9 cellular contexts compared by ENCODE assay signal in genomic region chr12:82688619-82689018, GRCh38. TPM values are rescaled to one million over a fixed set of nuclear protein-coding genes. Genes with fewer than 3 reads are reported as not detected.
DNase-seq lines count a peak whose midpoint lies in the region; ATAC-seq and TF ChIP-seq lines count a peak whose summit lies in the region.
"Had no signal": no experiment of that assay in that cellular context is flagged by ENCODE, and none has a peak within 500 bp of the region (broad histone marks: within the 10 kb centered on the region; RNA-seq: fewer than 3 reads in every experiment).

No MANE protein-coding gene starts in this region.

- H3K9me3 Mint-ChIP-seq in activated CD4-positive, alpha-beta T cell treated with anti-CD3 and anti-CD28 coated beads, Interleukin-2, amount 10 ng/mL, durations not matched to agents 7 days and 5 days, result no peaks in the 10 kb centered on the region
- H3K9me3 Mint-ChIP-seq in stimulated activated effector memory CD8-positive, alpha-beta T cell treated with anti-CD3 and anti-CD28 coated beads, Interleukin-12 subunit alpha, Interleukin-12 subunit beta, amount 100 ng/mL, for 72 hours, result no peaks in the 10 kb centered on the region

- H3K4me2 ChIP-seq in PC-3 (ENCODE audit: low read length), result peak overlapping the region; percentile 89

- peak overlapping the region; percentile 76 for H3K4me3 ChIP-seq in PC-3 (ENCODE audit: low read length)
- H3K4me3 ChIP-seq in foreskin fibroblast (ENCODE audit: low read depth in 1 of 2, low read length in 2 of 2), result peak overlapping the region; percentile 81 to 96

- BruUV-seq in PC-3 (replicated peaks; lab: Mats Ljungman, UMichigan), result no TSS peak

- H3K36me3 Mint-ChIP-seq in activated CD4-positive, alpha-beta T cell treated with anti-CD3 and anti-CD28 coated beads, Interleukin-2, amount 10 ng/mL, durations not matched to agents 7 days and 5 days (ENCODE audit: low read depth), result no peaks in the 10 kb centered on the region
- no peaks in the 10 kb centered on the region for H3K36me3 Mint-ChIP-seq in stimulated activated effector memory CD8-positive, alpha-beta T cell treated with anti-CD3 and anti-CD28 coated beads, Interleukin-12 subunit alpha, Interleukin-12 subunit beta, amount 100 ng/mL, for 72 hours

- H3K27ac ChIP-seq in PC-3 (ENCODE audit: low read length), result no peak overlapping the region

- H3K9me3 ChIP-seq in PC-3 (ENCODE audit: low read length), result no peaks in the 10 kb centered on the region

- H3K9ac ChIP-seq in PC-3 (ENCODE audit: low read length), result peak overlapping the region; percentile 88; the same call in 1 of the 2 replicates

- H3K27ac Mint-ChIP-seq in activated CD4-positive, alpha-beta T cell treated with anti-CD3 and anti-CD28 coated beads, Interleukin-2, amount 10 ng/mL, durations not matched to agents 7 days and 5 days, result no peak overlapping the region
- peak overlapping the region; percentile 68 for H3K27ac Mint-ChIP-seq in stimulated activated effector memory CD8-positive, alpha-beta T cell treated with anti-CD3 and anti-CD28 coated beads, Interleukin-12 subunit alpha, Interleukin-12 subunit beta, amount 100 ng/mL, for 72 hours

- CTCF ChIA-PET in activated CD4-positive, alpha-beta T cell treated with anti-CD3 and anti-CD28 coated beads, Interleukin-2, amount 10 ng/mL, durations not matched to agents 7 days and 5 days (lab: Charles Lee), result no interaction called here
- CTCF ChIA-PET in PC-3 (lab: Charles Lee), result no interaction called here

- peak overlapping the region; percentile 92 for H3K4me3 Mint-ChIP-seq in activated CD4-positive, alpha-beta T cell treated with anti-CD3 and anti-CD28 coated beads, Interleukin-2, amount 10 ng/mL, durations not matched to agents 7 days and 5 days
- H3K4me3 Mint-ChIP-seq in stimulated activated effector memory CD8-positive, alpha-beta T cell treated with anti-CD3 and anti-CD28 coated beads, Interleukin-12 subunit alpha, Interleukin-12 subunit beta, amount 100 ng/mL, for 72 hours, result peak overlapping the region; percentile 87

- H3K36me3 ChIP-seq in PC-3 (ENCODE audit: low read depth, low read length), result peaks cover 16% of the 10 kb centered on the region

- TF ChIP-seq CTCF in PC-3 (conservative IDR thresholded peaks at IDR 0.05; ENCODE audit: low read depth, low read length), result no peak
- TF ChIP-seq CTCF in foreskin fibroblast (IDR thresholded peaks at IDR 0.05; ENCODE audit: low read depth, low read length), result no peak

- peak overlapping the region; percentile 64; the same call in 1 of the 2 replicates for H2AFZ ChIP-seq in PC-3 (ENCODE audit: low read length)

- no peaks in the 10 kb centered on the region for H3F3A ChIP-seq in PC-3 (ENCODE audit: low read length, unreplicated experiment)

- no peaks in the 10 kb centered on the region for H3K9me2 ChIP-seq in PC-3 (replicated peaks; ENCODE audit: low read length)

- ATAC-seq in PC-3 (no peak), HG03442 (IDR thresholded peaks at IDR 0.05; ENCODE audit: unreplicated experiment) (no peak)
- no peak for ATAC-seq in stimulated activated effector memory CD8-positive, alpha-beta T cell treated with anti-CD3 and anti-CD28 coated beads, Interleukin-12 subunit alpha, Interleukin-12 subunit beta, amount 100 ng/mL, for 72 hours

- DNase-seq in activated CD4-positive, alpha-beta T cell treated with anti-CD3 and anti-CD28 coated beads, Interleukin-2, amount 10 ng/mL, durations not matched to agents 7 days and 5 days, result no peak
- DNase-seq in activated CD4-positive, alpha-beta T cell treated with anti-CD3 and anti-CD28 coated beads for 1 hour, result no peak
- DNase-seq in PC-3, result no peak
- DNase-seq in foreskin fibroblast, result no peak
- no peak for DNase-seq in stimulated activated effector memory CD8-positive, alpha-beta T cell treated with anti-CD3 and anti-CD28 coated beads, Interleukin-12 subunit alpha, Interleukin-12 subunit beta, amount 100 ng/mL, for 72 hours (ENCODE audit: low spot score in 2 of 2)
- no peak for DNase-seq in effector CD4-positive, alpha-beta T cell
- DNase-seq in retina, result no peak
- DNase-seq: COR-L47 had no signal

- H3K4me1 ChIP-seq in PC-3 (ENCODE audit: insufficient read depth, low read length), result peaks cover 31% of the 10 kb centered on the region

- peaks cover 33% of the 10 kb centered on the region for H3K79me2 ChIP-seq in PC-3 (ENCODE audit: low read length)

- H3K4me1 Mint-ChIP-seq in activated CD4-positive, alpha-beta T cell treated with anti-CD3 and anti-CD28 coated beads, Interleukin-2, amount 10 ng/mL, durations not matched to agents 7 days and 5 days, result peaks cover 18% of the 10 kb centered on the region
- peaks cover 28% of the 10 kb centered on the region for H3K4me1 Mint-ChIP-seq in stimulated activated effector memory CD8-positive, alpha-beta T cell treated with anti-CD3 and anti-CD28 coated beads, Interleukin-12 subunit alpha, Interleukin-12 subunit beta, amount 100 ng/mL, for 72 hours

- POLR2A ChIA-PET in activated CD4-positive, alpha-beta T cell treated with anti-CD3 and anti-CD28 coated beads, Interleukin-2, amount 10 ng/mL, durations not matched to agents 7 days and 5 days (lab: Charles Lee), result no interaction called here
- POLR2A ChIA-PET in PC-3 (lab: Charles Lee; ENCODE audit: unreplicated experiment), result no interaction called here

- intact Hi-C loops in PC-3 (cut with micrococcal nuclease), result loop anchor here (5.0 to 10.0 kb wide), 5 partner anchors 189 to 1709 kb away; no protein-coding TSS in a partner anchor

- no peaks in the 10 kb centered on the region for H3K27me3 ChIP-seq in PC-3 (ENCODE audit: low read length)

- peaks cover 3% of the 10 kb centered on the region for H3K27me3 Mint-ChIP-seq in activated CD4-positive, alpha-beta T cell treated with anti-CD3 and anti-CD28 coated beads, Interleukin-2, amount 10 ng/mL, durations not matched to agents 7 days and 5 days

- no peaks in the 10 kb centered on the region; the same call in 1 of the 2 replicates for H4K20me1 ChIP-seq in PC-3 (ENCODE audit: low read length)

RNA-seq across cellular contexts. Expression of gene TMTC2, which starts 1.9 kb away (rescaled TPM):
- 1 to 10 TPM; 1.8 to 2.5 TPM for total RNA-seq in activated CD4-positive, alpha-beta T cell treated with anti-CD3 and anti-CD28 coated beads, Interleukin-2, amount 10 ng/mL, durations not matched to agents 7 days and 5 days
- total RNA-seq in PC-3 (2014; rRNA removed), result 10.7 and 17.5 TPM in 2 replicates
